ENCODE assay signal across 1 cellular context in genomic region chr11:534197-534591, GRCh38.
TF ChIP-seq lines count a peak whose summit lies in the region.

No MANE protein-coding gene starts in this region.

TF ChIP-seq in HCT116, 20 proteins besides CTCF, POLR2A, EP300 and RAD21:
- TF ChIP-seq ZFX (IDR thresholded peaks at IDR 0.05) (no peak), ZBTB33 (IDR thresholded peaks at IDR 0.05; ENCODE audit: extremely low read depth, insufficient replicate concordance, low read length) (no peak), POLR2AphosphoS5 (IDR thresholded peaks at IDR 0.05; ENCODE audit: low read depth, low read length) (no peak)
